Comparison of ENCODE assay signal across 16 cellular contexts in the genomic region with DNA sequence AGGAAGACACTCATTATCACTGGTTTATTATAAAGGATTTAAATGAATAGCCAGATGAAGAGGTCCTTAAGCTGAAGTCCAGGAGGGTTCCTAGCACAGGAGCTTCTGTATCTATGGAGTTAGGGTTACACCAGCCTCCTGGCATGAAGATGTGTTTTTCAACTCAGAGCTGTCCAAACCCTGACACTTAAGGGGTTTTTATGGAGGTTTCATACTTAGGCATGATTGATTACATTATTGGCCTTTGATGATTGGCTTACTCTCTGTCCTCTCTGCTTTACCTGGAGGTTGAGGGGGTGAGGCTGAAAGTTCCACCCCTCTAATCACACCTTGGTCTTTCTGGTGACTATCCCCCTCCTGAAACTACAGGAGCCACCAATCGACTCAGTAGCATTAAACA.
DNase-seq lines count a peak whose midpoint lies in the region; ATAC-seq, FAIRE-seq and TF ChIP-seq lines count a peak whose summit lies in the region.
"Had no signal": no experiment of that assay in that cellular context is flagged by ENCODE, and none has a peak within 500 bp of the region (broad histone marks: within the 10 kb centered on the region; RNA-seq: fewer than 3 reads in every experiment).

No MANE protein-coding gene starts in this region.

- peaks cover 3% of the 10 kb centered on the region for H3K9me1 ChIP-seq in endothelial cell of umbilical vein (replicated peaks; ENCODE audit: control insufficient read depth, extremely low read depth, insufficient read depth, low read length)

- no peak overlapping the region for H2AFZ ChIP-seq in endothelial cell of umbilical vein (ENCODE audit: low read depth, low read length)
- no peak overlapping the region for H2AFZ ChIP-seq in HepG2 (ENCODE audit: low read length)
- H2AFZ ChIP-seq: GM23248 had no signal

- in situ Hi-C loops in HepG2 (cut with HindIII; ENCODE audit: extremely low pct_ligation_motif_present, low pct_unique_long_range_greater_than_20kb): no loop called here

- H4K20me1 ChIP-seq in endothelial cell of umbilical vein (replicated peaks; ENCODE audit: control insufficient read depth, extremely low read depth, insufficient read depth, low read length) (peaks cover 53% of the 10 kb centered on the region), HepG2 (ENCODE audit: insufficient read depth, low read length) (peaks cover 97% of the 10 kb centered on the region)

- TF ChIP-seq POLR2A in heart left ventricle (IDR thresholded peaks at IDR 0.05): no peak
- TF ChIP-seq POLR2A in endothelial cell of umbilical vein (IDR thresholded peaks at IDR 0.05; ENCODE audit: low read depth, low read length): no peak
- TF ChIP-seq POLR2A in stomach (IDR thresholded peaks at IDR 0.05): no peak
- TF ChIP-seq POLR2A in HepG2 (IDR thresholded peaks at IDR 0.05; ENCODE audit: insufficient read depth in 1 of 2, low read depth in 2 of 2, low read length in 2 of 2): 0 out of 4 replicates have a peak, but pooled peaks of 1 of the 2 experiments have one; percentile 31

- WGBS in heart left ventricle, 4 donors: 15 to 36% (median 35%) methylated on average over 1 of the region's 1 CpG
- WGBS in stomach, 5 donors: 27 to 74% (median 50%) methylated on average over 1 of the region's 1 CpG
- 86% methylated on average over 1 of the region's 1 CpG for WGBS in HepG2 (ENCODE audit: low lambda C conversion rate)

- H3K9ac ChIP-seq in SK-N-MC (ENCODE audit: insufficient read length) (no peak overlapping the region), endothelial cell of umbilical vein (replicated peaks; ENCODE audit: extremely low read depth, insufficient read depth, low read length) (no peak overlapping the region), HepG2 (ENCODE audit: insufficient read depth, low read depth, low read length) (no peak overlapping the region)
- H3K9ac ChIP-seq: GM23248, KMS-11 had no signal

- POLR2A ChIA-PET in endothelial cell of umbilical vein (lab: Charles Lee) (no interaction called here), HepG2 (lab: Yijun Ruan, JAX) (interaction anchor here (0.9 kb wide), 1 partner anchor 9 kb away, joined by 3 read pairs; no protein-coding TSS in a partner anchor)

- H3K36me3 ChIP-seq in heart left ventricle (peaks cover 0 to 58% (median 42%) of the 10 kb centered on the region in 9 donors), SK-N-MC (ENCODE audit: insufficient read depth, low read length) (peaks cover 94% of the 10 kb centered on the region), endothelial cell of umbilical vein (ENCODE audit: control insufficient read depth in 2 of 2, extremely low read depth in 1 of 2, insufficient read depth in 2 of 2, low read length in 2 of 2) (peaks cover 4 to 17% of the 10 kb centered on the region in 2 experiments), stomach (peaks cover 24 to 44% (median 32%) of the 10 kb centered on the region in 4 donors), HepG2 (replicated peaks in 1 of 2; ENCODE audit: control insufficient read depth in 1 of 2, insufficient read depth in 2 of 2, low read length in 2 of 2) (peaks cover 6 to 24% of the 10 kb centered on the region in 2 experiments; a peak in 4 of 5 replicates)

- no peak for TF ChIP-seq RAD21 in HepG2 (CRISPR knock-in tag; IDR thresholded peaks at IDR 0.05)

- H3K4me3 ChIP-seq in heart left ventricle (no peak overlapping the region), SK-N-MC (peak overlapping the region; percentile 51), endothelial cell of umbilical vein (replicated peaks in 1 of 3; ENCODE audit: insufficient read depth in 1 of 3, low read depth in 1 of 3, low read length in 3 of 3) (no peak overlapping the region), stomach (no peak overlapping the region), HepG2 (replicated peaks in 1 of 3; ENCODE audit: insufficient read depth in 1 of 3, low read depth in 2 of 3, low read length in 3 of 3) (no peak overlapping the region)
- H3K4me3 ChIP-seq: GM23248 had no signal

- dilution Hi-C loops in endothelial cell of umbilical vein (cut with MboI; ENCODE audit: extremely low pct_ligation_motif_present, low sequenced_read_pairs): no loop called here

- BruUV-seq in endothelial cell of umbilical vein (replicated peaks; lab: Mats Ljungman, UMichigan) (no TSS peak), HepG2 (replicated peaks; lab: Mats Ljungman, UMichigan) (no TSS peak)

- ATAC-seq in left ventricle myocardium superior: peak; percentile 8
- ATAC-seq in heart left ventricle: no peak
- no peak for ATAC-seq in HepG2
- ATAC-seq in GM19455 (IDR thresholded peaks at IDR 0.05; ENCODE audit: unreplicated experiment): no peak

- H3K9me3 ChIP-seq in heart left ventricle: no peaks in the 10 kb centered on the region
- H3K9me3 ChIP-seq in SK-N-MC (ENCODE audit: low read depth, low read length): no peaks in the 10 kb centered on the region
- no peaks in the 10 kb centered on the region for H3K9me3 ChIP-seq in endothelial cell of umbilical vein (replicated peaks; ENCODE audit: control insufficient read depth, insufficient read depth, low read length)
- no peaks in the 10 kb centered on the region for H3K9me3 ChIP-seq in stomach
- no peaks in the 10 kb centered on the region for H3K9me3 ChIP-seq in HepG2 (ENCODE audit: low read length)

- H3K4me1 ChIP-seq in heart left ventricle: peaks cover 31 to 100% (median 95%) of the 10 kb centered on the region in 12 donors
- H3K4me1 ChIP-seq in endothelial cell of umbilical vein (ENCODE audit: control insufficient read depth, extremely low read depth, insufficient read depth, low read length): peaks cover 58% of the 10 kb centered on the region
- peaks cover 77 to 100% (median 93%) of the 10 kb centered on the region in 4 donors for H3K4me1 ChIP-seq in stomach
- peaks cover 96% of the 10 kb centered on the region for H3K4me1 ChIP-seq in HepG2 (ENCODE audit: insufficient read depth, low read length)

- no peaks in the 10 kb centered on the region for H3K27me3 ChIP-seq in heart left ventricle
- no peaks in the 10 kb centered on the region for H3K27me3 ChIP-seq in endothelial cell of umbilical vein (ENCODE audit: control insufficient read depth in 2 of 2, insufficient read depth in 2 of 2, low read length in 2 of 2)
- H3K27me3 ChIP-seq in stomach: no peaks in the 10 kb centered on the region
- H3K27me3 ChIP-seq in HepG2 (ENCODE audit: control insufficient read depth in 1 of 2, insufficient read depth in 2 of 2, low read length in 2 of 2): no peaks in the 10 kb centered on the region

- intact Hi-C loops in left ventricle myocardium superior (cut with micrococcal nuclease) (no loop called here), heart left ventricle (cut with DNase I) (loop anchor here in 2 of 10 donors (5.0 to 10.0 kb wide), 3 partner anchors 38 to 109 kb away; no protein-coding TSS in a partner anchor), endothelial cell of umbilical vein (cut with micrococcal nuclease) (loop anchor here (2.0 kb wide), 1 partner anchor 109 kb away; no protein-coding TSS in a partner anchor), stomach (cut with DNase I; ENCODE audit: low total_unique reads) (no loop called here), HepG2 (cut with micrococcal nuclease; ENCODE audit: unreplicated experiment) (no loop called here)

- FAIRE-seq in endothelial cell of umbilical vein (lab: Jason Lieb, UNC): no peak
- FAIRE-seq in HepG2 (lab: Jason Lieb, UNC): no peak
- FAIRE-seq: kidney, TTC549 had no signal

- H3K4me2 ChIP-seq in endothelial cell of umbilical vein (ENCODE audit: insufficient read depth, low read length) (peak overlapping the region; percentile 92), HepG2 (ENCODE audit: low read depth, low read length) (no peak overlapping the region)
- H3K4me2 ChIP-seq: KMS-11 had no signal

- DNase-seq in left ventricle myocardium superior: no peak
- no peak for DNase-seq in heart left ventricle
- no peak for DNase-seq in SK-N-MC (ENCODE audit: low read depth, low spot score)
- DNase-seq in endothelial cell of umbilical vein (ENCODE audit: low read depth, low spot score): no peak
- DNase-seq in stomach: no peak
- DNase-seq in HepG2 (ENCODE audit: low spot score): no peak
- no peak for DNase-seq in central memory CD4-positive, alpha-beta T cell
- DNase-seq: GM23248, kidney, NCI-H1930, NCI-H82, right cardiac atrium had no signal

- H3K79me2 ChIP-seq in endothelial cell of umbilical vein (ENCODE audit: control insufficient read depth, insufficient read depth, low read length) (peaks cover 90% of the 10 kb centered on the region), HepG2 (ENCODE audit: insufficient read depth, low read length) (peaks cover 88% of the 10 kb centered on the region)

- TF ChIP-seq CTCF in heart left ventricle (IDR thresholded peaks at IDR 0.05) (no peak), endothelial cell of umbilical vein (IDR thresholded peaks at IDR 0.05; ENCODE audit: extremely low read depth in 1 of 2, insufficient read depth in 1 of 2, low read depth in 1 of 2, low read length in 2 of 2) (no peak), stomach (IDR thresholded peaks at IDR 0.05) (no peak), HepG2 (CRISPR knock-in tag; IDR thresholded peaks at IDR 0.05) (no peak)

- CTCF ChIA-PET in endothelial cell of umbilical vein (lab: Charles Lee) (interaction anchor here (1.1 to 2.9 kb wide), 3 partner anchors 108 to 160 kb away, joined by 3 to 9 read pairs (median 7); no protein-coding TSS in a partner anchor), HepG2 (lab: Yijun Ruan, JAX; ENCODE audit: low intra/inter-chr PET ratio, low total read pairs) (no interaction called here)

- H3K27ac ChIP-seq in heart left ventricle (peak overlapping the region in 3 of 12 donors; percentile 3 to 99 (median 6)), SK-N-MC (peak overlapping the region; percentile 52; the same call in 1 of the 2 replicates), endothelial cell of umbilical vein (ENCODE audit: insufficient read depth, low read depth, low read length) (no peak overlapping the region), stomach (peak overlapping the region in 3 of 5 donors; percentile 9 to 58 (median 10)), HepG2 (ENCODE audit: extremely low read length, insufficient read depth, low read length) (no peak overlapping the region)
- H3K27ac ChIP-seq: C4-2B, GM23248, KMS-11 had no signal

- TF ChIP-seq EP300 in stomach (IDR thresholded peaks at IDR 0.05): no peak
- no peak for TF ChIP-seq EP300 in HepG2 (IDR thresholded peaks at IDR 0.05; ENCODE audit: low read depth in 2 of 2, low read length in 2 of 2)
- no peak for TF ChIP-seq EP300 in HepG2 (CRISPR knock-in tag; IDR thresholded peaks at IDR 0.05; ENCODE audit: borderline replicate concordance)

TF ChIP-seq in endothelial cell of umbilical vein, 7 proteins besides CTCF, POLR2A, EP300 and RAD21 (continues in another document):
- no peak for TF ChIP-seq POLR2AphosphoS5 (IDR thresholded peaks at IDR 0.05; ENCODE audit: insufficient read depth, low read depth, low read length)
- no peak for TF ChIP-seq FOS (IDR thresholded peaks at IDR 0.05; ENCODE audit: borderline replicate concordance, insufficient read depth, low read length)
- TF ChIP-seq MYC (IDR thresholded peaks at IDR 0.05; ENCODE audit: low read depth, low read length): no peak

TF ChIP-seq in HepG2, 621 proteins besides CTCF, POLR2A, EP300 and RAD21 (continues in another document):
- TF ChIP-seq MIER3 (CRISPR knock-in tag; IDR thresholded peaks at IDR 0.05; ENCODE audit: borderline replicate concordance): no peak
- TF ChIP-seq ATF7-NPFF (CRISPR knock-in tag; IDR thresholded peaks at IDR 0.05; ENCODE audit: low read depth): no peak
- TF ChIP-seq ZNF234 (CRISPR knock-in tag; conservative IDR thresholded peaks at IDR 0.05): no peak
- TF ChIP-seq ZNF451 (CRISPR knock-in tag; IDR thresholded peaks at IDR 0.05): no peak

Comparison
In these comparisons a context has a peak if more than half of its experiments do, and no peak if none do; other contexts are left out.
1. H3K27ac ChIP-seq: peak in SK-N-MC (single experiment) and stomach (3 of 5); none in endothelial cell of umbilical vein (single experiment) and HepG2 (single experiment).